Comparison of ENCODE assay signal across 8 cellular contexts in genomic region chr1:222643603-222643936, GRCh38. TPM values are rescaled to one million over a fixed set of nuclear protein-coding genes. Genes with fewer than 3 reads are reported as not detected.
DNase-seq lines count a peak whose midpoint lies in the region; ATAC-seq and TF ChIP-seq lines count a peak whose summit lies in the region.

No MANE protein-coding gene starts in this region.

- H4K20me1 ChIP-seq in MM.1S (ENCODE audit: insufficient read depth, low read length) = no peaks in the 10 kb centered on the region

- peaks cover 24% of the 10 kb centered on the region for H3K36me3 Mint-ChIP-seq in Calu3 (ENCODE audit: insufficient read depth, unreplicated experiment)

- H3K4me1 ChIP-seq in MM.1S (ENCODE audit: low read length) = peaks cover 10% of the 10 kb centered on the region; the same call in 1 of the 2 replicates
- peaks cover 16% of the 10 kb centered on the region for H3K4me1 ChIP-seq in lower lobe of right lung
- H3K4me1 ChIP-seq in upper lobe of right lung = peaks cover 13% of the 10 kb centered on the region

- peak overlapping the region; percentile 77 for H2AFZ ChIP-seq in MM.1S (ENCODE audit: low read length)

- H3K27me3 ChIP-seq in MM.1S (replicated peaks; ENCODE audit: insufficient read depth, low read length) (no peaks in the 10 kb centered on the region), lower lobe of right lung (ENCODE audit: low read depth) (no peaks in the 10 kb centered on the region), upper lobe of right lung (no peaks in the 10 kb centered on the region)

- H3K36me3 ChIP-seq in MM.1S (replicated peaks; ENCODE audit: insufficient read depth, low read length) (no peaks in the 10 kb centered on the region; the same call in 1 of the 2 replicates), lower lobe of right lung (peaks cover 32% of the 10 kb centered on the region), upper lobe of right lung (peaks cover 43% of the 10 kb centered on the region)

- peak; percentile 41 for DNase-seq in Calu3
- peak; percentile 54 for DNase-seq in MM.1S
- no peak for DNase-seq in cardiac fibroblast (ENCODE audit: low read depth in 2 of 2)
- peak; percentile 56 for DNase-seq in lower lobe of right lung
- DNase-seq in upper lobe of right lung = no peak
- DNase-seq in A172 (ENCODE audit: low spot score) = no peak

- H3K9me3 ChIP-seq in MM.1S (replicated peaks; ENCODE audit: insufficient read depth, low read length) = no peaks in the 10 kb centered on the region
- H3K9me3 ChIP-seq in lower lobe of right lung = no peaks in the 10 kb centered on the region
- H3K9me3 ChIP-seq in upper lobe of right lung = no peaks in the 10 kb centered on the region

- H3K79me2 ChIP-seq in MM.1S (ENCODE audit: low read length) = peaks cover 19% of the 10 kb centered on the region

- H3K4me3 ChIP-seq in MM.1S (ENCODE audit: low read length) = peak overlapping the region; percentile 84
- H3K4me3 ChIP-seq in cardiac fibroblast (replicated peaks in 1 of 2; ENCODE audit: low read depth in 2 of 2, low read length in 2 of 2) = peak overlapping the region; percentile 82 to 92
- H3K4me3 ChIP-seq in lower lobe of right lung = peak overlapping the region; percentile 86
- H3K4me3 ChIP-seq in upper lobe of right lung = peak overlapping the region; percentile 62

- ATAC-seq in lower lobe of right lung = peak; percentile 69 to 73
- ATAC-seq in upper lobe of right lung = peak; percentile 45
- no peak for ATAC-seq in GM18873 (IDR thresholded peaks at IDR 0.05; ENCODE audit: low FRiP score, unreplicated experiment)
- ATAC-seq in activated CD4-positive, CD25-positive, alpha-beta regulatory T cell treated with anti-CD3 and anti-CD28 coated beads, Interleukin-2, amount 50 U/mL, for 24 hours = no peak

- TF ChIP-seq CTCF in Calu3 (IDR thresholded peaks at IDR 0.05; ENCODE audit: unreplicated experiment) = no peak
- TF ChIP-seq CTCF in MM.1S (IDR thresholded peaks at IDR 0.05; ENCODE audit: low read length) = no peak
- no peak for TF ChIP-seq CTCF in cardiac fibroblast (IDR thresholded peaks at IDR 0.05; ENCODE audit: low read depth, low read length)
- no peak for TF ChIP-seq CTCF in lower lobe of right lung (IDR thresholded peaks at IDR 0.05)
- no peak for TF ChIP-seq CTCF in upper lobe of right lung (IDR thresholded peaks at IDR 0.05)

- H3K27ac ChIP-seq in MM.1S (ENCODE audit: low read length) (peak overlapping the region; percentile 80), lower lobe of right lung (peak overlapping the region; percentile 99), upper lobe of right lung (peak overlapping the region; percentile 91)

- H3K4me3 Mint-ChIP-seq in Calu3 (ENCODE audit: low read depth, unreplicated experiment) = peak overlapping the region; percentile 97

- H3K27me3 Mint-ChIP-seq in Calu3 (ENCODE audit: unreplicated experiment) = no peaks in the 10 kb centered on the region

- H3K27ac Mint-ChIP-seq in Calu3 (ENCODE audit: unreplicated experiment) = peak overlapping the region; percentile 93

- CTCF ChIA-PET in Calu3 (lab: Charles Lee) = interaction anchor here (0.7 to 1.5 kb wide), 3 partner anchors 9 to 178 kb away, joined by 3 to 9 read pairs (median 3); partner anchors contain the start of gene TAF1A

- peak overlapping the region; percentile 82 for H3K4me2 ChIP-seq in MM.1S (ENCODE audit: low read depth, low read length)

- BruUV-seq in Calu3 (replicated peaks; lab: Mats Ljungman, UMichigan) = TSS peak; percentile 99

- H3K9ac ChIP-seq in MM.1S (ENCODE audit: low read length) = peak overlapping the region; percentile 85

- intact Hi-C loops in Calu3 (cut with micrococcal nuclease; ENCODE audit: unreplicated experiment) (loop anchor here (10.0 kb wide), 1 partner anchor 441 kb away; no protein-coding TSS in a partner anchor), lower lobe of right lung (cut with DNase I) (no loop called here), upper lobe of right lung (cut with DNase I) (no loop called here)

- no peaks in the 10 kb centered on the region for H3K9me3 Mint-ChIP-seq in Calu3 (ENCODE audit: low read depth, unreplicated experiment)

- no peaks in the 10 kb centered on the region for H3K9me2 ChIP-seq in MM.1S (replicated peaks; ENCODE audit: insufficient read depth, low read length)

- peaks cover 8% of the 10 kb centered on the region for H3K4me1 Mint-ChIP-seq in Calu3 (ENCODE audit: low read depth, unreplicated experiment)

- no peaks in the 10 kb centered on the region for H3F3A ChIP-seq in MM.1S (ENCODE audit: insufficient read depth, low read length)

RNA-seq across cellular contexts. Expression of gene MIA3, which starts 25.7 kb away (rescaled TPM):
- 60.3 and 72.6 TPM in 2 replicates for total RNA-seq in Calu3 (2022)
- 66.0 TPM for total RNA-seq in lower lobe of right lung
- 69.1 TPM for total RNA-seq in upper lobe of right lung
- 27.9 and 34.7 TPM in 2 replicates for total RNA-seq in A172 (2014; rRNA removed; shearing (Covaris generic))

RNA-seq across cellular contexts. Expression of gene TAF1A, which starts 53.8 kb away (rescaled TPM):
- total RNA-seq in Calu3 (2022) = 16.3 and 16.4 TPM in 2 replicates
- total RNA-seq in lower lobe of right lung = 9.7 TPM
- total RNA-seq in upper lobe of right lung = 7.1 TPM
- total RNA-seq in A172 (2014; rRNA removed; shearing (Covaris generic)) = 20.6 and 29.2 TPM in 2 replicates

Comparison
In these comparisons a context has a peak if more than half of its experiments do, and no peak if none do; other contexts are left out.
1. DNase-seq: peak in Calu3 (single experiment), MM.1S (single experiment) and lower lobe of right lung (single experiment); none in cardiac fibroblast (0 of 2), upper lobe of right lung (single experiment) and A172 (single experiment).
2. ATAC-seq: peak in lower lobe of right lung (2 of 2) and upper lobe of right lung (single experiment); none in GM18873 (single experiment) and activated CD4-positive, CD25-positive, alpha-beta regulatory T cell treated with anti-CD3 and anti-CD28 coated beads, Interleukin-2, amount 50 U/mL, for 24 hours (0 of 2).
3. Peak in every context shown above with its lines, with median percentiles within 50 percentile points of each other: H3K27ac ChIP-seq and H3K4me3 ChIP-seq.